In genomic region chr3:17130956-17131355, GRCh38 we compare ENCODE assay signal across 17 cellular contexts.
DNase-seq lines count a peak whose midpoint lies in the region; ATAC-seq, FAIRE-seq and TF ChIP-seq lines count a peak whose summit lies in the region.
"Had no signal": no experiment of that assay in that cellular context is flagged by ENCODE, and none has a peak within 500 bp of the region (broad histone marks: within the 10 kb centered on the region; RNA-seq: fewer than 3 reads in every experiment).

No MANE protein-coding gene starts in this region.

- H3K9me1 ChIP-seq in K562 (ENCODE audit: control insufficient read depth, insufficient read depth, low read length), result no peaks in the 10 kb centered on the region

- intact Hi-C loops in K562 (cut with micrococcal nuclease) (no loop called here), Calu3 (cut with micrococcal nuclease; ENCODE audit: unreplicated experiment) (no loop called here), lower lobe of right lung (cut with DNase I) (no loop called here)

- no peak for TF ChIP-seq CTCF in HEK293 (tag by site-specific recombination; IDR thresholded peaks at IDR 0.05)
- TF ChIP-seq CTCF in K562 (IDR thresholded peaks at IDR 0.05 in 2 of 3, conservative IDR thresholded peaks at IDR 0.05 in 1 of 3; ENCODE audit: insufficient read depth in 2 of 3, low read depth in 1 of 3, low read length in 3 of 3), result no peak
- TF ChIP-seq CTCF in Calu3 (IDR thresholded peaks at IDR 0.05; ENCODE audit: unreplicated experiment), result no peak
- TF ChIP-seq CTCF in lower lobe of right lung (IDR thresholded peaks at IDR 0.05), result no peak

- WGBS in K562 (ENCODE audit: insufficient coverage, low coverage, missing lambda C conversion rate), result 3% methylated on average over 3 of the region's 3 CpGs

- H3K4me1 ChIP-seq in HEK293 (ENCODE audit: control insufficient read depth, insufficient read depth, low read length) (no peaks in the 10 kb centered on the region), K562 (replicated peaks in 1 of 2; ENCODE audit: control insufficient read depth in 2 of 2, insufficient read depth in 2 of 2, low read length in 2 of 2) (no peaks in the 10 kb centered on the region), lower lobe of right lung (no peaks in the 10 kb centered on the region)
- H3K4me1 ChIP-seq: A549, BE2C had no signal

- CTCF ChIA-PET in HEK293 (lab: Yijun Ruan, JAX), result no interaction called here
- CTCF ChIA-PET in K562 (lab: Yijun Ruan, JAX; ENCODE audit: low intra/inter-chr PET ratio), result no interaction called here
- CTCF ChIA-PET in Calu3 (lab: Charles Lee), result no interaction called here

- no peaks in the 10 kb centered on the region for H3K4me1 Mint-ChIP-seq in Calu3 (ENCODE audit: low read depth, unreplicated experiment)

- H3K27ac ChIP-seq in HEK293 (ENCODE audit: extremely low read depth, low read depth, low read length), result no peak overlapping the region
- no peak overlapping the region for H3K27ac ChIP-seq in K562 (ENCODE audit: extremely low read depth, low read depth, low read length)
- no peak overlapping the region for H3K27ac ChIP-seq in lower lobe of right lung
- H3K27ac ChIP-seq: A549, C4-2B, GM23248 had no signal

- no peak for FAIRE-seq in K562 (lab: Jason Lieb, UNC)
- FAIRE-seq: A549, D721Med, H54 had no signal

- H3K9me3 ChIP-seq in HEK293 (ENCODE audit: control insufficient read depth, insufficient read depth, low read depth, low read length) (no peaks in the 10 kb centered on the region), K562 (replicated peaks; ENCODE audit: control insufficient read depth, insufficient read depth, low read depth, low read length) (no peaks in the 10 kb centered on the region), lower lobe of right lung (no peaks in the 10 kb centered on the region)
- H3K9me3 ChIP-seq: A549, BE2C had no signal

- peaks cover 9 to 27% of the 10 kb centered on the region in 2 experiments; a peak in 4 of 5 replicates for H3K27me3 ChIP-seq in K562 (ENCODE audit: control insufficient read depth in 2 of 2, insufficient read depth in 2 of 2, low read length in 2 of 2)
- H3K27me3 ChIP-seq in lower lobe of right lung (ENCODE audit: low read depth), result no peaks in the 10 kb centered on the region
- H3K27me3 ChIP-seq: BE2C had no signal

- H3K36me3 Mint-ChIP-seq in Calu3 (ENCODE audit: insufficient read depth, unreplicated experiment), result no peaks in the 10 kb centered on the region

- H3K79me2 ChIP-seq in K562 (ENCODE audit: control insufficient read depth, insufficient read depth, low read length), result no peaks in the 10 kb centered on the region

- H3K4me3 ChIP-seq in HEK293 (ENCODE audit: low read depth, low read length) (no peak overlapping the region), K562 (no peak overlapping the region), lower lobe of right lung (no peak overlapping the region)
- H3K4me3 ChIP-seq: A549, GM23248 had no signal

- no peak overlapping the region for H3K4me2 ChIP-seq in K562 (ENCODE audit: insufficient read depth, low read length)
- H3K4me2 ChIP-seq: A549 had no signal

- H2AFZ ChIP-seq in K562 (ENCODE audit: low read depth, low read length), result no peak overlapping the region
- H2AFZ ChIP-seq: GM23248 had no signal

- no peak overlapping the region for H3K27ac Mint-ChIP-seq in Calu3 (ENCODE audit: unreplicated experiment)

- POLR2A ChIA-PET in HEK293 (lab: Yijun Ruan, JAX) (no interaction called here), K562 (lab: Yijun Ruan, JAX) (interaction anchor here (0.7 to 1.2 kb wide), 3 partner anchors 8 to 529 kb away, joined by 3 to 4 read pairs (median 3); no protein-coding TSS in a partner anchor)

- TF ChIP-seq EP300 in K562 (IDR thresholded peaks at IDR 0.05; ENCODE audit: low read length), result no peak

- ATAC-seq in K562, result no peak
- no peak for ATAC-seq in lower lobe of right lung
- ATAC-seq: A549 had no signal

- TF ChIP-seq POLR2A in K562 (conservative IDR thresholded peaks at IDR 0.05), result no peak

- TF ChIP-seq RAD21 in K562 (CRISPR knock-in tag; conservative IDR thresholded peaks at IDR 0.05 in 1 of 2, IDR thresholded peaks at IDR 0.05 in 1 of 2), result no peak

- BruUV-seq in K562 (replicated peaks; lab: Mats Ljungman, UMichigan) (no TSS peak), Calu3 (replicated peaks; lab: Mats Ljungman, UMichigan) (no TSS peak)

- no peak overlapping the region for H3K9ac ChIP-seq in K562 (ENCODE audit: insufficient read depth in 1 of 2, low read depth in 2 of 2, low read length in 2 of 2)
- H3K9ac ChIP-seq: GM23248 had no signal

- no peaks in the 10 kb centered on the region for H4K20me1 ChIP-seq in K562 (replicated peaks; ENCODE audit: control insufficient read depth, insufficient read depth, low read length)

- H3K36me3 ChIP-seq in HEK293 (ENCODE audit: control insufficient read depth in 2 of 2, insufficient read depth in 1 of 2, low read length in 2 of 2), result no peaks in the 10 kb centered on the region
- H3K36me3 ChIP-seq in K562 (ENCODE audit: control insufficient read depth, insufficient read depth, low read length), result no peaks in the 10 kb centered on the region
- H3K36me3 ChIP-seq in lower lobe of right lung, result no peaks in the 10 kb centered on the region
- H3K36me3 ChIP-seq: BE2C had no signal

- no peak overlapping the region for H3K4me3 Mint-ChIP-seq in Calu3 (ENCODE audit: low read depth, unreplicated experiment)

- no peaks in the 10 kb centered on the region for H3K27me3 Mint-ChIP-seq in Calu3 (ENCODE audit: unreplicated experiment)

- in situ Hi-C loops in G401 (cut with HindIII; ENCODE audit: low sequenced_read_pairs), result no loop called here
- in situ Hi-C loops in K562 (cut with MboI), result no loop called here

- H3K9me3 Mint-ChIP-seq in Calu3 (ENCODE audit: low read depth, unreplicated experiment), result peaks cover 2% of the 10 kb centered on the region

- DNase-seq in G401 (ENCODE audit: low spot score) (peak; percentile 55), K562 (ENCODE audit: extremely low read depth in 1 of 4, low spot score in 3 of 4) (no peak), ureter (ENCODE audit: low spot score) (peak; percentile 24), Calu3 (no peak), lower lobe of right lung (no peak)
- DNase-seq: BE2C; CD4-positive, alpha-beta memory T cell; DMS153; DND-41; GF-D8; GM23248; IMR-90 had no signal

TF ChIP-seq in HEK293, 187 proteins besides CTCF, POLR2A, EP300 and RAD21:
- peak; percentile 79 for TF ChIP-seq ZNF10 (tag by site-specific recombination; IDR thresholded peaks at IDR 0.05)
- TF ChIP-seq ZNF112 (tag by site-specific recombination; IDR thresholded peaks at IDR 0.05), result no peak

TF ChIP-seq in K562, 482 proteins besides CTCF, POLR2A, EP300 and RAD21:
- TF ChIP-seq KLF1 (tag; IDR thresholded peaks at IDR 0.05), result no peak
- no peak for TF ChIP-seq KDM4B (IDR thresholded peaks at IDR 0.05; ENCODE audit: borderline replicate concordance in 2 of 2, low read depth in 1 of 2)
- no peak for TF ChIP-seq FOS (IDR thresholded peaks at IDR 0.05; ENCODE audit: extremely low read depth, insufficient read length)
- no peak for TF ChIP-seq STAT5A (IDR thresholded peaks at IDR 0.05; ENCODE audit: borderline replicate concordance, low read length)
- no peak for TF ChIP-seq RERE (CRISPR knock-in tag; IDR thresholded peaks at IDR 0.05; ENCODE audit: borderline replicate concordance)
- no peak for TF ChIP-seq TAF7 (tag; IDR thresholded peaks at IDR 0.05)
- no peak for TF ChIP-seq IRF2 (CRISPR knock-in tag; IDR thresholded peaks at IDR 0.05)
- TF ChIP-seq MECOM (CRISPR knock-in tag; IDR thresholded peaks at IDR 0.05), result no peak
- peak; percentile 86 for TF ChIP-seq ZNF134 (CRISPR knock-in tag; conservative IDR thresholded peaks at IDR 0.05)
TF ChIP-seq in K562: peak in this region for 1.

Comparison
In these comparisons a context has a peak if more than half of its experiments do, and no peak if none do; other contexts are left out.
1. DNase-seq: peak in G401 (single experiment) and ureter (single experiment); none in K562 (0 of 4), Calu3 (single experiment) and lower lobe of right lung (single experiment).